In the genomic region with DNA sequence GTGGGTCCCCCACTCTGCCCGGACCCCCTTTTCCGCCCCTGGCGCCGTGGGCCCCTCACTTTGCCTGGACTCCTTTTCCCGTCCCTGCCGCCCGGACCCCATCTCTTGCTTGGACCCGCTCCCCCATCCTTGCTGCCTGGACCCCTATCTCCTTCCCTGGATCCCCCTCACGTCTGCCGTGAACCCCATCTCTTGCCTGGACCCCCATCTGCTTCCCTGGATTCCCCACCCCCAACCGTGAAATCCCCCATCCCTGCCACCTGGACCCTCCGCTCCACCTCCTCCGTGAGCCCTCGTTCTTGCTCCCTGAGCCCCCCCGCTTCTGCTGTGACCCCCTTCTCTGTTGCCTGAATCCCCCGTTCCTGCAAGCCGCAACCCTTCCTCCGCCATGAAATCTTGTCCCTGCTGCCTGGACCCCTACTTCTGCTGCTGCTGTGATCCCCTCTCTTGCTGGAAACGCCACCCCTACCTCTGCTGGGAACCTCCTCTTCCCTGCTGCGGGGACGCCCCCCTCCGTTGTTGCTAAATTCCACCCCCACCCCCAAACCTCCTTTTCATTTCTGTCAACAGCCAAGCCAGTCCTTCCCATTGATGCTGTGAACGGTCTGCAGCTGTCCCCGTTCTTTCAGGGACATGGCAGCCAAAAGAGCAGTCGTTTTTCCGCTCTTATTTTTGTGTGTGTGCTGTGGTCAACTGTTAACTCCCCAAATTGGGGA, we compare ENCODE assay signal across 8 cellular contexts. TPM values are rescaled to one million over a fixed set of nuclear protein-coding genes. Genes with fewer than 3 reads are reported as not detected.
DNase-seq lines count a peak whose midpoint lies in the region; ATAC-seq and TF ChIP-seq lines count a peak whose summit lies in the region.

No MANE protein-coding gene starts in this region.

- H3K36me3 ChIP-seq in gastroesophageal sphincter: peaks cover 0 to 37% of the 10 kb centered on the region in 2 donors
- peaks cover 21 to 23% of the 10 kb centered on the region in 2 experiments for H3K36me3 ChIP-seq in trophoblast cell (ENCODE audit: control insufficient read depth in 1 of 2, insufficient read depth in 2 of 2, low read length in 2 of 2)

- peaks cover 0 to 38% (median 19%) of the 10 kb centered on the region in 3 donors for H3K4me1 ChIP-seq in gastroesophageal sphincter
- H3K4me1 ChIP-seq in trophoblast cell (ENCODE audit: control insufficient read depth in 1 of 2, insufficient read depth in 2 of 2, low read length in 2 of 2): peaks cover under 1 to 7% of the 10 kb centered on the region in 2 experiments

- H3K9me3 ChIP-seq in gastroesophageal sphincter: no peaks in the 10 kb centered on the region
- H3K9me3 ChIP-seq in trophoblast cell (ENCODE audit: insufficient read depth, low read depth, low read length): peaks cover 6% of the 10 kb centered on the region

- H4K8ac ChIP-seq in trophoblast cell (ENCODE audit: low read depth, low read length): peak overlapping the region; percentile 68

- peak overlapping the region; percentile 89 for H3K4ac ChIP-seq in trophoblast cell (ENCODE audit: low read depth, low read length)

- H4K91ac ChIP-seq in trophoblast cell (ENCODE audit: low read depth, low read length): peak overlapping the region; percentile 93

- TF ChIP-seq CTCF in gastroesophageal sphincter (IDR thresholded peaks at IDR 0.05): no peak

- peak overlapping the region; percentile 88 for H3K18ac ChIP-seq in trophoblast cell (ENCODE audit: low read length)

- peak overlapping the region; percentile 80 for H2AK5ac ChIP-seq in trophoblast cell (ENCODE audit: low read length)

- peaks cover 9% of the 10 kb centered on the region for H3K79me1 ChIP-seq in trophoblast cell (ENCODE audit: low read length)

- WGBS in gastroesophageal sphincter (ENCODE audit: low coverage in 1 of 2), 2 donors: 2% methylated on average over 19 to 21 of the region's 26 CpGs
- WGBS in trophoblast cell (ENCODE audit: extremely low coverage, insufficient coverage, insufficient read length): no CpG with 5 or more reads among the region's 26 CpGs

- peak; percentile 27 for DNase-seq in activated CD4-positive, alpha-beta T cell treated with anti-CD3 and anti-CD28 coated beads for 48 hours
- DNase-seq in activated CD4-positive, alpha-beta T cell treated with anti-CD3 and anti-CD28 coated beads for 1 hour: no peak
- DNase-seq in activated CD4-positive, alpha-beta memory T cell treated with anti-CD3 and anti-CD28 coated beads for 36 hours: peak; percentile 36
- DNase-seq in trophoblast cell (no peak), NCI-H2196 (lab: John Stamatoyannopoulos, UW; ENCODE audit: unreplicated experiment) (no peak)

- H3K36me3 Mint-ChIP-seq in activated CD4-positive, alpha-beta memory T cell treated with anti-CD3 and anti-CD28 coated beads for 36 hours: peaks cover 32% of the 10 kb centered on the region

- H2BK120ac ChIP-seq in trophoblast cell (ENCODE audit: insufficient read depth, low read length, poor library complexity): peak overlapping the region; percentile 73

- CTCF ChIA-PET in activated CD4-positive, alpha-beta memory T cell treated with anti-CD3 and anti-CD28 coated beads for 36 hours (lab: Charles Lee): interaction anchor here (0.8 to 1.4 kb wide), 3 partner anchors 40 to 76 kb away, joined by 3 to 5 read pairs (median 4); no protein-coding TSS in a partner anchor

- peak overlapping the region; percentile 93 for H3K14ac ChIP-seq in trophoblast cell (ENCODE audit: low read length)

- H3K9ac ChIP-seq in trophoblast cell (ENCODE audit: low read length): peak overlapping the region; percentile 54

- peak overlapping the region; percentile 86 for H3K4me2 ChIP-seq in trophoblast cell (ENCODE audit: low read length)

- H4K12ac ChIP-seq in trophoblast cell (ENCODE audit: low read depth, low read length): peak overlapping the region; percentile 63

- H3K4me3 Mint-ChIP-seq in activated CD4-positive, alpha-beta memory T cell treated with anti-CD3 and anti-CD28 coated beads for 36 hours: peak overlapping the region; percentile 85

- H2AFZ ChIP-seq in trophoblast cell (ENCODE audit: insufficient read depth, low read length, poor library complexity): peak overlapping the region; percentile 50

- H3K4me1 Mint-ChIP-seq in activated CD4-positive, alpha-beta memory T cell treated with anti-CD3 and anti-CD28 coated beads for 36 hours (ENCODE audit: low read depth): peaks cover 16% of the 10 kb centered on the region

- peak overlapping the region; percentile 45 for H2BK5ac ChIP-seq in trophoblast cell (ENCODE audit: low read depth, low read length, poor library complexity)

- POLR2A ChIA-PET in activated CD4-positive, alpha-beta memory T cell treated with anti-CD3 and anti-CD28 coated beads for 36 hours (lab: Charles Lee): interaction anchor here (0.6 to 1.3 kb wide), 2 partner anchors 28 to 1908 kb away, joined by 4 to 5 read pairs; partner anchors contain the start of gene NDUFS7

- intact Hi-C loops in activated CD4-positive, alpha-beta memory T cell treated with anti-CD3 and anti-CD28 coated beads for 36 hours (cut with micrococcal nuclease): no loop called here

- ATAC-seq in gastroesophageal sphincter (no peak), HG03175 (IDR thresholded peaks at IDR 0.05; ENCODE audit: unreplicated experiment) (no peak), GM21786 (IDR thresholded peaks at IDR 0.05; ENCODE audit: unreplicated experiment) (no peak)

- H2BK12ac ChIP-seq in trophoblast cell (ENCODE audit: low read length): no peak overlapping the region

- peak overlapping the region; percentile 53 for H3K27ac Mint-ChIP-seq in activated CD4-positive, alpha-beta memory T cell treated with anti-CD3 and anti-CD28 coated beads for 36 hours

- H3K27me3 ChIP-seq in gastroesophageal sphincter: no peaks in the 10 kb centered on the region
- no peaks in the 10 kb centered on the region for H3K27me3 ChIP-seq in trophoblast cell (ENCODE audit: insufficient read depth, low read length)

- no peak for TF ChIP-seq POLR2A in gastroesophageal sphincter (IDR thresholded peaks at IDR 0.05)

- H3K9me3 Mint-ChIP-seq in activated CD4-positive, alpha-beta memory T cell treated with anti-CD3 and anti-CD28 coated beads for 36 hours: no peaks in the 10 kb centered on the region

- TF ChIP-seq EP300 in gastroesophageal sphincter (IDR thresholded peaks at IDR 0.05): no peak

- H3K4me3 ChIP-seq in gastroesophageal sphincter (peak overlapping the region; percentile 89 to 91), trophoblast cell (ENCODE audit: low read depth, low read length) (peak overlapping the region; percentile 79)

- H3K79me2 ChIP-seq in trophoblast cell (ENCODE audit: control insufficient read depth, insufficient read depth, low read length, poor library complexity): peaks cover 13% of the 10 kb centered on the region

- no peaks in the 10 kb centered on the region for H3K27me3 Mint-ChIP-seq in activated CD4-positive, alpha-beta memory T cell treated with anti-CD3 and anti-CD28 coated beads for 36 hours

- peak overlapping the region; percentile 87 to 96 (median 94) for H3K27ac ChIP-seq in gastroesophageal sphincter
- no peak overlapping the region for H3K27ac ChIP-seq in trophoblast cell (ENCODE audit: low read depth, low read length)

- no peak overlapping the region for H3K23ac ChIP-seq in trophoblast cell (ENCODE audit: low read length)

RNA-seq across cellular contexts. Expression of gene NDUFS7, which starts 28.3 kb away (rescaled TPM):
- 100 to 1,000 TPM; 117 to 119 TPM for total RNA-seq in activated CD4-positive, alpha-beta memory T cell treated with anti-CD3 and anti-CD28 coated beads for 36 hours
- total RNA-seq in gastroesophageal sphincter: 100 to 1,000 TPM in 1 of 4 donors, 10 to 100 TPM in 3; 77.7 to 106 (median 86.1) TPM
- polyA plus RNA-seq in trophoblast cell (2013): 38.6 and 39.3 TPM in 2 replicates

RNA-seq across cellular contexts. Expression of gene GAMT, which starts 45.9 kb away (rescaled TPM):
- 10 to 100 TPM; 21.0 to 21.1 TPM for total RNA-seq in activated CD4-positive, alpha-beta memory T cell treated with anti-CD3 and anti-CD28 coated beads for 36 hours
- 10 to 100 TPM; 10.4 to 14.7 (median 10.9) TPM for total RNA-seq in gastroesophageal sphincter
- polyA plus RNA-seq in trophoblast cell (2013): 20.3 and 20.6 TPM in 2 replicates

RNA-seq across cellular contexts. Expression of gene DAZAP1, which starts 52.0 kb away (rescaled TPM):
- 100 to 1,000 TPM; 226 to 242 TPM for total RNA-seq in activated CD4-positive, alpha-beta memory T cell treated with anti-CD3 and anti-CD28 coated beads for 36 hours
- 10 to 100 TPM; 45.3 to 75.4 (median 64.0) TPM for total RNA-seq in gastroesophageal sphincter
- polyA plus RNA-seq in trophoblast cell (2013): 126 and 130 TPM in 2 replicates

Comparison
In these comparisons a context has a peak if more than half of its experiments do, and no peak if none do; other contexts are left out.
1. DNase-seq: peak in activated CD4-positive, alpha-beta T cell treated with anti-CD3 and anti-CD28 coated beads for 48 hours (single experiment) and activated CD4-positive, alpha-beta memory T cell treated with anti-CD3 and anti-CD28 coated beads for 36 hours (single experiment); none in activated CD4-positive, alpha-beta T cell treated with anti-CD3 and anti-CD28 coated beads for 1 hour (single experiment), trophoblast cell (0 of 2) and NCI-H2196 (single experiment).